ENCODE assay signal across 8 cellular contexts in genomic region chr3:113018461-113019181, GRCh38. TPM values are rescaled to one million over a fixed set of nuclear protein-coding genes. Genes with fewer than 3 reads are reported as not detected.
DNase-seq lines count a peak whose midpoint lies in the region; ATAC-seq, FAIRE-seq and TF ChIP-seq lines count a peak whose summit lies in the region.

No MANE protein-coding gene starts in this region.

- peaks cover 11% of the 10 kb centered on the region for H3K4me1 ChIP-seq in HUES6 (ENCODE audit: control insufficient read depth, insufficient read depth, low read length)
- peaks cover 8% of the 10 kb centered on the region; the same call in 1 of the 2 replicates for H3K4me1 ChIP-seq in iPS-20b (ENCODE audit: insufficient read depth, low read length)

- H3K36me3 Mint-ChIP-seq in stimulated activated naive B cell treated with anti-CD40 and anti-IgM and Interleukin-4, amounts not matched to agents 10 μg/mL and 1 μg/mL and 100 μg/mL, for 72 hours, result peaks cover 11 to 29% of the 10 kb centered on the region in 2 donors

- H3K4me3 ChIP-seq in HUES6 (ENCODE audit: low read depth, low read length), result peak overlapping the region; percentile 83
- peak overlapping the region; percentile 95 for H3K4me3 ChIP-seq in iPS-20b (ENCODE audit: low read length)

- H3K4me3 Mint-ChIP-seq in stimulated activated naive B cell treated with anti-CD40 and anti-IgM and Interleukin-4, amounts not matched to agents 10 μg/mL and 1 μg/mL and 100 μg/mL, for 72 hours, result peak overlapping the region; percentile 90 to 97

- DNase-seq in GM12891 (ENCODE audit: insufficient read length, low spot score) (no peak), amniotic epithelial cell (ENCODE audit: low read depth) (peak; percentile 24), NCI-H2081 treated with DMSO at 0.1 percent for 48 hours (lab: John Stamatoyannopoulos, UW) (no peak)
- DNase-seq in stimulated activated naive B cell treated with anti-CD40 and anti-IgM and Interleukin-4, amounts not matched to agents 10 μg/mL and 1 μg/mL and 100 μg/mL, for 72 hours, result no peak

- H3K27me3 Mint-ChIP-seq in stimulated activated naive B cell treated with anti-CD40 and anti-IgM and Interleukin-4, amounts not matched to agents 10 μg/mL and 1 μg/mL and 100 μg/mL, for 72 hours, result no peaks in the 10 kb centered on the region

- H3K36me3 ChIP-seq in HUES6 (ENCODE audit: control insufficient read depth, insufficient read depth, low read length) (peaks cover 34% of the 10 kb centered on the region), iPS-20b (ENCODE audit: insufficient read depth, low read depth, low read length) (peaks cover 36% of the 10 kb centered on the region)

- H3K27me3 ChIP-seq in HUES6 (ENCODE audit: control insufficient read depth, insufficient read depth, low read length), result no peaks in the 10 kb centered on the region
- no peaks in the 10 kb centered on the region for H3K27me3 ChIP-seq in iPS-20b (ENCODE audit: insufficient read depth, low read length)

- ATAC-seq in stimulated activated naive B cell treated with anti-CD40 and anti-IgM and Interleukin-4, amounts not matched to agents 10 μg/mL and 1 μg/mL and 100 μg/mL, for 72 hours (replicated peaks), result peak in 1 of 2 donors; percentile 2
- ATAC-seq in HG02571 (IDR thresholded peaks at IDR 0.05; ENCODE audit: unreplicated experiment) (no peak), HG02610 (IDR thresholded peaks at IDR 0.05; ENCODE audit: unreplicated experiment) (no peak)

- peaks cover 34 to 44% of the 10 kb centered on the region in 2 donors for H3K4me1 Mint-ChIP-seq in stimulated activated naive B cell treated with anti-CD40 and anti-IgM and Interleukin-4, amounts not matched to agents 10 μg/mL and 1 μg/mL and 100 μg/mL, for 72 hours

- TF ChIP-seq POLR2A in GM12891 (IDR thresholded peaks at IDR 0.05; ENCODE audit: low read depth, low read length), result no peak

- H3K27ac ChIP-seq in HUES6 (ENCODE audit: low read depth, low read length), result peak overlapping the region; percentile 85
- peak overlapping the region; percentile 77 for H3K27ac ChIP-seq in iPS-20b (ENCODE audit: low read length)

- H3K9me3 ChIP-seq in HUES6 (ENCODE audit: control insufficient read depth, insufficient read depth, low read depth, low read length) (no peaks in the 10 kb centered on the region), iPS-20b (ENCODE audit: insufficient read depth, low read depth, low read length) (no peaks in the 10 kb centered on the region; the same call in 1 of the 2 replicates)

- peak; percentile 85 for FAIRE-seq in GM12891 (lab: Jason Lieb, UNC)

- peaks cover 0 to 2% of the 10 kb centered on the region in 2 donors for H3K9me3 Mint-ChIP-seq in stimulated activated naive B cell treated with anti-CD40 and anti-IgM and Interleukin-4, amounts not matched to agents 10 μg/mL and 1 μg/mL and 100 μg/mL, for 72 hours

- peak overlapping the region; percentile 91 for H3K9ac ChIP-seq in HUES6 (ENCODE audit: low read length)
- peak overlapping the region; percentile 94 for H3K9ac ChIP-seq in iPS-20b (ENCODE audit: low read depth, low read length)

- peak overlapping the region; percentile 97 for H3K27ac Mint-ChIP-seq in stimulated activated naive B cell treated with anti-CD40 and anti-IgM and Interleukin-4, amounts not matched to agents 10 μg/mL and 1 μg/mL and 100 μg/mL, for 72 hours

TF ChIP-seq in GM12891, 5 proteins besides CTCF, POLR2A, EP300 and RAD21:
- no peak for TF ChIP-seq TAF1 (IDR thresholded peaks at IDR 0.05; ENCODE audit: low read depth, low read length)
- TF ChIP-seq PAX5 (IDR thresholded peaks at IDR 0.05; ENCODE audit: insufficient read depth, low read length, severe bottlenecking), result no peak
- TF ChIP-seq SPI1 (IDR thresholded peaks at IDR 0.05; ENCODE audit: low read depth, low read length), result no peak; the same call in 1 of the 2 replicates
- no peak for TF ChIP-seq POLR2AphosphoS5 (IDR thresholded peaks at IDR 0.05; ENCODE audit: low read depth, low read length)
- TF ChIP-seq POU2F2 (IDR thresholded peaks at IDR 0.05; ENCODE audit: low read depth, low read length), result no peak
TF ChIP-seq in GM12891: peak in this region for 0.

RNA-seq across cellular contexts. Expression of gene GTPBP8, which starts 27.8 kb away (rescaled TPM):
- 17.8 TPM for polyA plus RNA-seq in GM12891 (2012; ENCODE audit: low read depth, missing spikeins)

RNA-seq across cellular contexts. Expression of gene CD200R1, which starts 43.7 kb away (rescaled TPM):
- polyA plus RNA-seq in GM12891 (2012; ENCODE audit: low read depth, missing spikeins), result 0.85 TPM
